1 cellular context compared by ENCODE assay signal in the genomic region with DNA sequence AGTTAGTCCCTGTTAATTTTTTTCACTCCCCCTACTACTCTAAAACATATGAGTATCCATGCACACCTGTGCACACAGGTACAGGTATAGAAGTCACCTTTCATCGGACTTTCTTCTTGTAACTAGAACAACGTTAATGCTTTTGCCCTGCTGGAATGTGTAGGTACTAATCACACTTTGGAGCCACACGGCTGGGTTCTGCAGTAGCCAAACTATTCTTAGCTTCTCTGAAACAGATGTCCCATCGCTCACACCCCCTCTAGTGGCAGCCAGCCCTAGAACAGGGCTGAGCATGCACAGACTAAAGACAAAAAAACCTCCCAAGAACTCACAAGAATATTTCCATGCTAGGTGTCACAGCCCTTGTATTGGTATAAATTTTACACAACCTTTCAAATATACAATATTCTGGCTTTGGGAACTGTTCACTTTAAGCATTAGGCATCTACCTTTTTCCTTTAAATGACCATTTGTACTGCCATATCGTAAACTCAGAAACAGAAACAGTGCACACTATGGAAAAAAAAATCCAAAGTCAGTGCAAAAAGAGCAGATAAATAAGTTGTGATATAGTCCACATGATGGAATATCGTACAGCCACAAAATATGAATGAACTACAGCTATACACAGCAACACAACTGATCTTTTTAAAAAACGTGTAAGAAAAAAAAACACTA.
TF ChIP-seq lines count a peak whose summit lies in the region.

No MANE protein-coding gene starts in this region.

TF ChIP-seq in SK-N-SH treated with all-trans-retinoic acid at 6 μM for 48 hours, 23 proteins besides CTCF, POLR2A, EP300 and RAD21 (continued from another document):
- TF ChIP-seq, protein P1, sequence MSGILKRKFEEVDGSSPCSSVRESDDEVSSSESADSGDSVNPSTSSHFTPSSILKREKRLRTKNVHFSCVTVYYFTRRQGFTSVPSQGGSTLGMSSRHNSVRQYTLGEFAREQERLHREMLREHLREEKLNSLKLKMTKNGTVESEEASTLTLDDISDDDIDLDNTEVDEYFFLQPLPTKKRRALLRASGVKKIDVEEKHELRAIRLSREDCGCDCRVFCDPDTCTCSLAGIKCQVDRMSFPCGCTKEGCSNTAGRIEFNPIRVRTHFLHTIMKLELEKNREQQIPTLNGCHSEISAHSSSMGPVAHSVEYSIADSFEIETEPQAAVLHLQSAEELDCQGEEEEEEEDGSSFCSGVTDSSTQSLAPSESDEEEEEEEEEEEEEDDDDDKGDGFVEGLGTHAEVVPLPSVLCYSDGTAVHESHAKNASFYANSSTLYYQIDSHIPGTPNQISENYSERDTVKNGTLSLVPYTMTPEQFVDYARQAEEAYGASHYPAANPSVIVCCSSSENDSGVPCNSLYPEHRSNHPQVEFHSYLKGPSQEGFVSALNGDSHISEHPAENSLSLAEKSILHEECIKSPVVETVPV (CRISPR knock-in tag; IDR thresholded peaks at IDR 0.05), result no peak
- no peak for TF ChIP-seq ISL1 (CRISPR knock-in tag; IDR thresholded peaks at IDR 0.05)
- no peak for TF ChIP-seq GLIS3 (CRISPR knock-in tag; IDR thresholded peaks at IDR 0.05)
